Comparison of ENCODE assay signal across 12 cellular contexts in genomic region chr9:98706651-98707103, GRCh38. TPM values are rescaled to one million over a fixed set of nuclear protein-coding genes. Genes with fewer than 3 reads are reported as not detected.
DNase-seq lines count a peak whose midpoint lies in the region; TF ChIP-seq lines count a peak whose summit lies in the region.
"Had no signal": no experiment of that assay in that cellular context is flagged by ENCODE, and none has a peak within 500 bp of the region (broad histone marks: within the 10 kb centered on the region; RNA-seq: fewer than 3 reads in every experiment).

No MANE protein-coding gene starts in this region.

- TF ChIP-seq EP300 in ovary (IDR thresholded peaks at IDR 0.05): no peak

- H2AFZ ChIP-seq in trophoblast cell (ENCODE audit: insufficient read depth, low read length, poor library complexity): no peak overlapping the region

- H3K4ac ChIP-seq in trophoblast cell (ENCODE audit: low read depth, low read length): no peak overlapping the region

- H3K27ac ChIP-seq in trophoblast cell (ENCODE audit: low read depth, low read length) (no peak overlapping the region), ovary (no peak overlapping the region)
- H3K27ac ChIP-seq: coronary artery had no signal

- no peak overlapping the region for H3K18ac ChIP-seq in trophoblast cell (ENCODE audit: low read length)

- H4K91ac ChIP-seq in trophoblast cell (ENCODE audit: low read depth, low read length): no peak overlapping the region

- H3K79me1 ChIP-seq in trophoblast cell (ENCODE audit: low read length): no peaks in the 10 kb centered on the region

- H2BK120ac ChIP-seq in trophoblast cell (ENCODE audit: insufficient read depth, low read length, poor library complexity): no peak overlapping the region

- whole genome bisulfite sequencing in trophoblast cell (ENCODE audit: extremely low coverage, insufficient coverage, insufficient read length): no CpG with 5 or more reads among the region's 14 CpGs
- 3 to 6% (median 5%) methylated on average over 14 of the region's 14 CpGs for WGBS in ovary, 3 donors

- no peak overlapping the region for H2BK12ac ChIP-seq in trophoblast cell (ENCODE audit: low read length)

- DNase-seq in NCI-H510A (lab: John Stamatoyannopoulos, UW) (peak; percentile 23), NCI-H510A treated with DMSO at 0.1 percent for 48 hours (lab: John Stamatoyannopoulos, UW) (no peak), NCI-H345 (lab: John Stamatoyannopoulos, UW) (peak; percentile 73), epithelial cell of esophagus (ENCODE audit: low read depth) (peak; percentile 25), trophoblast cell (no peak), ovary (no peak), GM19238 (ENCODE audit: insufficient read length, low spot score) (no peak), mucosa of gallbladder (ENCODE audit: low spot score) (no peak)
- DNase-seq: activated T-cell treated with anti-CD3 and anti-CD28 coated beads, Interleukin-2, amount 50 U/mL, for 24 hours had no signal

- no peak overlapping the region for H3K4me3 ChIP-seq in epithelial cell of esophagus (ENCODE audit: low read length)
- H3K4me3 ChIP-seq in trophoblast cell (ENCODE audit: low read depth, low read length): no peak overlapping the region
- no peak overlapping the region for H3K4me3 ChIP-seq in ovary

- H3K36me3 ChIP-seq in trophoblast cell (ENCODE audit: control insufficient read depth in 1 of 2, insufficient read depth in 2 of 2, low read length in 2 of 2): no peaks in the 10 kb centered on the region
- H3K36me3 ChIP-seq in ovary: no peaks in the 10 kb centered on the region

- no peak overlapping the region for H3K14ac ChIP-seq in trophoblast cell (ENCODE audit: low read length)

- H2BK5ac ChIP-seq in trophoblast cell (ENCODE audit: low read depth, low read length, poor library complexity): no peak overlapping the region

- TF ChIP-seq CTCF in epithelial cell of esophagus (IDR thresholded peaks at IDR 0.05; ENCODE audit: insufficient read depth, low read depth, low read length, missing control alignments): no peak
- TF ChIP-seq CTCF in ovary (IDR thresholded peaks at IDR 0.05): no peak

- H4K8ac ChIP-seq in trophoblast cell (ENCODE audit: low read depth, low read length): no peak overlapping the region

- no peak overlapping the region for H4K12ac ChIP-seq in trophoblast cell (ENCODE audit: low read depth, low read length)

- H3K4me2 ChIP-seq in trophoblast cell (ENCODE audit: low read length): peak overlapping the region; percentile 45

- peaks cover 11 to 13% of the 10 kb centered on the region in 2 experiments for H3K4me1 ChIP-seq in trophoblast cell (ENCODE audit: control insufficient read depth in 1 of 2, insufficient read depth in 2 of 2, low read length in 2 of 2)
- H3K4me1 ChIP-seq in ovary (ENCODE audit: insufficient read depth): no peaks in the 10 kb centered on the region

- no peak for TF ChIP-seq POLR2A in ovary (IDR thresholded peaks at IDR 0.05)

- H3K23ac ChIP-seq in trophoblast cell (ENCODE audit: low read length): no peak overlapping the region

- H3K9me3 ChIP-seq in trophoblast cell (ENCODE audit: insufficient read depth, low read depth, low read length) (peaks cover 11% of the 10 kb centered on the region), ovary (no peaks in the 10 kb centered on the region)

- no peak overlapping the region for H3K9ac ChIP-seq in trophoblast cell (ENCODE audit: low read length)

- intact Hi-C loops in ovary (cut with DNase I): no loop called here

- H3K27me3 ChIP-seq in trophoblast cell (ENCODE audit: insufficient read depth, low read length): peaks cover 35% of the 10 kb centered on the region
- no peaks in the 10 kb centered on the region for H3K27me3 ChIP-seq in ovary

- no peaks in the 10 kb centered on the region for H3K79me2 ChIP-seq in trophoblast cell (ENCODE audit: control insufficient read depth, insufficient read depth, low read length, poor library complexity)

- H2AK5ac ChIP-seq in trophoblast cell (ENCODE audit: low read length): no peak overlapping the region

RNA-seq across cellular contexts. Expression of gene GABBR2, which starts 2.1 kb away (rescaled TPM):
- 0.31 and 0.36 TPM in 2 replicates for polyA plus RNA-seq in trophoblast cell (2013)
- total RNA-seq in ovary (under 1 TPM in 1 of 7 donors, not detected in 6; 0.05 TPM), mucosa of gallbladder (0.29 TPM)
- polyA plus RNA-seq in ovary: under 1 TPM; 0.22 to 0.30 TPM
- total RNA-seq: osteocyte; T-helper 2 cell treated with Interferon-gamma antibody and Interleukin-4, amounts not matched to agents 100 ng/mL and 5 ng/mL, for 36 hours had no signal

Comparison
In these comparisons a context has a peak if more than half of its experiments do, and no peak if none do; other contexts are left out.
1. DNase-seq: peak in NCI-H510A (single experiment), NCI-H345 (single experiment) and epithelial cell of esophagus (single experiment); none in NCI-H510A treated with DMSO at 0.1 percent for 48 hours (single experiment), trophoblast cell (0 of 2), ovary (0 of 5), GM19238 (single experiment) and mucosa of gallbladder (single experiment).